ENCODE assay signal across 30 cellular contexts in the genomic region with DNA sequence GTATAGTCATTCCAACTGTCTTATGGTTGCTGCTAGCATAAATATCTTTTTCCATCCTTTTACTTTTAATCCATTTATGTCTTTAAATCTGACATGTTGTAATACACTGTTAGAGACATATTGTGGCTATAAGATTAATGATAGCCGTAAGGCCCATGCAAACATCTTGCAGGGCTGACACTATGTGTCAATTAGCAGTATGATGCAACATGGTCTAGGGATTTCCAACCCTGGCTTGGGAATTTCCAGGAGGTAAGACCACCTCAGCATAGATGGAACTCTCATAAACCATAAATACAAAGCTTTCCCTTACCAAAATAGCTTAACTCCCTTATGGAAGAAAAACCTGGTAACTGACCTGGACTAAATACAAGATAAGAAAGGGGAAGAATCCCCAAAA. TPM values are rescaled to one million over a fixed set of nuclear protein-coding genes. Genes with fewer than 3 reads are reported as not detected.
DNase-seq lines count a peak whose midpoint lies in the region; ATAC-seq and TF ChIP-seq lines count a peak whose summit lies in the region.
"Had no signal": no experiment of that assay in that cellular context is flagged by ENCODE, and none has a peak within 500 bp of the region (broad histone marks: within the 10 kb centered on the region; RNA-seq: fewer than 3 reads in every experiment).

No MANE protein-coding gene starts in this region.

- POLR2A ChIA-PET in activated CD8-positive, alpha-beta T cell treated with anti-CD3 and anti-CD28 coated beads for 36 hours (lab: Charles Lee) = interaction anchor here (0.8 kb wide), 1 partner anchor 9 kb away, joined by 5 read pairs; no protein-coding TSS in a partner anchor
- POLR2A ChIA-PET in activated CD8-positive, alpha-beta T cell treated with anti-CD3 and anti-CD28 coated beads, Interleukin-2, amount 10 ng/mL, durations not matched to agents 7 days and 5 days (lab: Charles Lee) = no interaction called here

- TF ChIP-seq CTCF in activated CD8-positive, alpha-beta T cell treated with anti-CD3 and anti-CD28 coated beads for 36 hours (IDR thresholded peaks at IDR 0.05) = no peak
- TF ChIP-seq CTCF in fibroblast of mammary gland (conservative IDR thresholded peaks at IDR 0.05; ENCODE audit: control insufficient read depth, insufficient read depth, low read depth, low read length) (no peak), heart right ventricle (IDR thresholded peaks at IDR 0.05) (no peak)

- peaks cover 7% of the 10 kb centered on the region for H3K9me3 Mint-ChIP-seq in activated CD8-positive, alpha-beta T cell treated with anti-CD3 and anti-CD28 coated beads for 36 hours
- H3K9me3 Mint-ChIP-seq in activated CD8-positive, alpha-beta T cell treated with anti-CD3 and anti-CD28 coated beads, Interleukin-2, amount 10 ng/mL, durations not matched to agents 7 days and 5 days (ENCODE audit: insufficient read depth) = peaks cover 6% of the 10 kb centered on the region
- H3K9me3 Mint-ChIP-seq: CD8-positive, alpha-beta T cell; natural killer cell treated with Interleukin-12 subunit alpha and Interleukin-12 subunit beta and Interleukin-15 and Interleukin-18, amount 100 ng/mL, for 72 hours had no signal

- CTCF ChIA-PET in activated CD8-positive, alpha-beta T cell treated with anti-CD3 and anti-CD28 coated beads for 36 hours (lab: Charles Lee) = interaction anchor here (0.6 kb wide), 1 partner anchor 289 kb away, joined by 4 read pairs; no protein-coding TSS in a partner anchor
- CTCF ChIA-PET in activated CD8-positive, alpha-beta T cell treated with anti-CD3 and anti-CD28 coated beads, Interleukin-2, amount 10 ng/mL, durations not matched to agents 7 days and 5 days (lab: Charles Lee) = interaction anchor here (1.4 kb wide), 1 partner anchor 108 kb away, joined by 3 read pairs; no protein-coding TSS in a partner anchor

- H3K27ac ChIP-seq in mesodermal cell (ENCODE audit: low read depth, low read length, severe bottlenecking) = peak overlapping the region; percentile 43
- no peak overlapping the region for H3K27ac ChIP-seq in heart right ventricle
- H3K27ac ChIP-seq: coronary artery, esophagus squamous epithelium, gastroesophageal sphincter, stomach, tibial artery had no signal

- no peaks in the 10 kb centered on the region for H3K27me3 ChIP-seq in heart right ventricle
- H3K27me3 ChIP-seq: esophagus squamous epithelium, gastroesophageal sphincter, stomach, tibial artery had no signal

- peaks cover 51% of the 10 kb centered on the region for H3K36me3 ChIP-seq in mesodermal cell (ENCODE audit: control insufficient read depth, insufficient read depth, low read length)
- H3K36me3 ChIP-seq in heart right ventricle = peaks cover 0 to 69% (median 10%) of the 10 kb centered on the region in 9 donors

- DNase-seq in activated CD8-positive, alpha-beta T cell treated with anti-CD3 and anti-CD28 coated beads for 36 hours = no peak
- DNase-seq in activated CD8-positive, alpha-beta T cell treated with anti-CD3 and anti-CD28 coated beads, Interleukin-2, amount 10 ng/mL, durations not matched to agents 7 days and 5 days = no peak
- DNase-seq in NCI-H226 (peak; percentile 29), fibroblast of mammary gland (ENCODE audit: low read depth) (peak; percentile 3), heart right ventricle (no peak), T-helper 9 cell (no peak), NCI-H526 treated with DMSO at 0.1 percent for 48 hours (lab: John Stamatoyannopoulos, UW) (no peak)
- DNase-seq: activated B cell treated with CpG ODN at 0.5 μM for 24 hours; activated CD4-positive, alpha-beta T cell treated with anti-CD3 and anti-CD28 coated beads, Interleukin-2, amount 50 U/mL, for 1 hour; activated naive CD4-positive, alpha-beta T cell treated with anti-CD3 and anti-CD28 coated beads for 36 hours; AML-193; CD8-positive, alpha-beta T cell; DMS 273 treated with DMSO at 0.1 percent for 48 hours; esophagus squamous epithelium; GOT3; islet precursor cell; KG1; MM.1S; mucosa of descending colon; NCI-H2081 treated with DMSO at 0.1 percent for 48 hours; NCI-H446; SHP77; stomach; tibial artery had no signal

- WGBS in mesodermal cell (ENCODE audit: insufficient coverage in 2 of 2), 2 experiments = 100% methylated on average over 1 of the region's 1 CpG; no CpG with 5 or more reads in 1 of the 2 experiments
- 92 to 97% methylated on average over 1 of the region's 1 CpG for WGBS in heart right ventricle, 2 donors

- no peak overlapping the region for H3K4me3 ChIP-seq in fibroblast of mammary gland (ENCODE audit: control insufficient read depth, low read depth, low read length)
- no peak overlapping the region for H3K4me3 ChIP-seq in mesodermal cell (ENCODE audit: extremely low read depth, insufficient read depth, low read length, poor library complexity, severe bottlenecking)
- no peak overlapping the region for H3K4me3 ChIP-seq in heart right ventricle
- H3K4me3 ChIP-seq: coronary artery, esophagus squamous epithelium, gastroesophageal sphincter, mucosa of descending colon, stomach, tibial artery had no signal

- H3K4me1 Mint-ChIP-seq in activated CD8-positive, alpha-beta T cell treated with anti-CD3 and anti-CD28 coated beads for 36 hours (ENCODE audit: low read depth) = peaks cover 24% of the 10 kb centered on the region
- peaks cover 6% of the 10 kb centered on the region for H3K4me1 Mint-ChIP-seq in activated CD8-positive, alpha-beta T cell treated with anti-CD3 and anti-CD28 coated beads, Interleukin-2, amount 10 ng/mL, durations not matched to agents 7 days and 5 days (ENCODE audit: low read depth)

- peaks cover 90% of the 10 kb centered on the region for H3K36me3 Mint-ChIP-seq in activated CD8-positive, alpha-beta T cell treated with anti-CD3 and anti-CD28 coated beads for 36 hours (ENCODE audit: low read depth)
- H3K36me3 Mint-ChIP-seq in activated CD8-positive, alpha-beta T cell treated with anti-CD3 and anti-CD28 coated beads, Interleukin-2, amount 10 ng/mL, durations not matched to agents 7 days and 5 days (ENCODE audit: low read depth) = peaks cover 71% of the 10 kb centered on the region

- H3K27me3 Mint-ChIP-seq in activated CD8-positive, alpha-beta T cell treated with anti-CD3 and anti-CD28 coated beads for 36 hours = no peaks in the 10 kb centered on the region
- H3K27me3 Mint-ChIP-seq in activated CD8-positive, alpha-beta T cell treated with anti-CD3 and anti-CD28 coated beads, Interleukin-2, amount 10 ng/mL, durations not matched to agents 7 days and 5 days (ENCODE audit: low read depth) = no peaks in the 10 kb centered on the region
- H3K27me3 Mint-ChIP-seq: activated B cell treated with CpG ODN at 0.5 μM for 24 hours; natural killer cell treated with Interleukin-12 subunit alpha and Interleukin-12 subunit beta and Interleukin-15 and Interleukin-18, amount 100 ng/mL, for 72 hours had no signal

- H3K27ac Mint-ChIP-seq in activated CD8-positive, alpha-beta T cell treated with anti-CD3 and anti-CD28 coated beads for 36 hours = peak overlapping the region; percentile 49
- H3K27ac Mint-ChIP-seq in activated CD8-positive, alpha-beta T cell treated with anti-CD3 and anti-CD28 coated beads, Interleukin-2, amount 10 ng/mL, durations not matched to agents 7 days and 5 days = no peak overlapping the region
- H3K27ac Mint-ChIP-seq: activated B cell treated with CpG ODN at 0.5 μM for 24 hours; activated naive CD4-positive, alpha-beta T cell treated with anti-CD3 and anti-CD28 coated beads for 36 hours; activated T-helper 1 cell treated with anti-CD3 and anti-CD28 coated beads, Interleukin-12 subunit alpha, Interleukin-12 subunit beta, Interleukin-2, Interleukin-4 antibody, amounts not matched to agents 30 ng/mL and 10 ng/mL and 1 ng/mL, durations not matched to agents 14 hours and 24 hours and 36 hours; CD8-positive, alpha-beta T cell had no signal

- H3K4me1 ChIP-seq in mesodermal cell (ENCODE audit: control insufficient read depth, insufficient read depth, low read length, poor library complexity, severe bottlenecking) = no peaks in the 10 kb centered on the region
- H3K4me1 ChIP-seq in heart right ventricle = no peaks in the 10 kb centered on the region
- H3K4me1 ChIP-seq: esophagus squamous epithelium, gastroesophageal sphincter, stomach, tibial artery had no signal

- intact Hi-C loops in activated CD8-positive, alpha-beta T cell treated with anti-CD3 and anti-CD28 coated beads for 36 hours (cut with micrococcal nuclease) = loop anchor here (5.0 kb wide), 1 partner anchor 95 kb away; no protein-coding TSS in a partner anchor
- intact Hi-C loops in heart right ventricle (cut with DNase I) = no loop called here

- no peaks in the 10 kb centered on the region for H3K9me3 ChIP-seq in mesodermal cell (ENCODE audit: control insufficient read depth, low read length)
- peaks cover 0 to 31% (median 0%) of the 10 kb centered on the region in 11 donors for H3K9me3 ChIP-seq in heart right ventricle
- H3K9me3 ChIP-seq: esophagus squamous epithelium, gastroesophageal sphincter, mucosa of descending colon, stomach, tibial artery had no signal

- no peak overlapping the region for H3K4me3 Mint-ChIP-seq in activated CD8-positive, alpha-beta T cell treated with anti-CD3 and anti-CD28 coated beads for 36 hours
- no peak overlapping the region for H3K4me3 Mint-ChIP-seq in activated CD8-positive, alpha-beta T cell treated with anti-CD3 and anti-CD28 coated beads, Interleukin-2, amount 10 ng/mL, durations not matched to agents 7 days and 5 days
- H3K4me3 Mint-ChIP-seq: activated B cell treated with CpG ODN at 0.5 μM for 24 hours; activated naive CD4-positive, alpha-beta T cell treated with anti-CD3 and anti-CD28 coated beads for 36 hours; activated T-helper 1 cell treated with anti-CD3 and anti-CD28 coated beads, Interleukin-12 subunit alpha, Interleukin-12 subunit beta, Interleukin-2, Interleukin-4 antibody, amounts not matched to agents 30 ng/mL and 10 ng/mL and 1 ng/mL, durations not matched to agents 14 hours and 24 hours and 36 hours; CD8-positive, alpha-beta T cell; natural killer cell treated with Interleukin-12 subunit alpha and Interleukin-12 subunit beta and Interleukin-15 and Interleukin-18, amount 100 ng/mL, for 72 hours had no signal

- no peak for ATAC-seq in activated CD8-positive, alpha-beta T cell treated with anti-CD3 and anti-CD28 coated beads for 36 hours
- no peak for ATAC-seq in activated CD8-positive, alpha-beta T cell treated with anti-CD3 and anti-CD28 coated beads, Interleukin-2, amount 10 ng/mL, durations not matched to agents 7 days and 5 days
- ATAC-seq in heart right ventricle = no peak
- ATAC-seq: CD8-positive, alpha-beta T cell; gastroesophageal sphincter; mucosa of descending colon had no signal

RNA-seq across cellular contexts. Expression of a gene that starts 16.5 kb away (rescaled TPM):
- 10 to 100 TPM; 77.9 to 93.2 TPM for total RNA-seq in activated CD8-positive, alpha-beta T cell treated with anti-CD3 and anti-CD28 coated beads for 36 hours
- 10 to 100 TPM; 34.1 to 40.4 TPM for total RNA-seq in activated CD8-positive, alpha-beta T cell treated with anti-CD3 and anti-CD28 coated beads, Interleukin-2, amount 10 ng/mL, durations not matched to agents 7 days and 5 days
- polyA plus RNA-seq in mesodermal cell (2013, experiment 1 of 2) = 13.5 TPM
- polyA plus RNA-seq in mesodermal cell (2013, experiment 2 of 2) = 14.6 TPM
- 10 to 100 TPM in 7 of 10 donors, 1 to 10 TPM in 3; 8.3 to 14.5 (median 11.4) TPM for total RNA-seq in heart right ventricle
- 10 to 100 TPM in 1 of 2 donors, 1 to 10 TPM in 1; 8.7 to 13.5 TPM for polyA plus RNA-seq in heart right ventricle

RNA-seq across cellular contexts. Expression of a gene that starts 22.8 kb away (rescaled TPM):
- total RNA-seq in activated CD8-positive, alpha-beta T cell treated with anti-CD3 and anti-CD28 coated beads for 36 hours = under 1 TPM; 0.11 to 0.27 TPM
- total RNA-seq in activated CD8-positive, alpha-beta T cell treated with anti-CD3 and anti-CD28 coated beads, Interleukin-2, amount 10 ng/mL, durations not matched to agents 7 days and 5 days = under 1 TPM; 0.10 to 0.13 TPM
- polyA plus RNA-seq in mesodermal cell (2013, experiment 1 of 2) = 0.41 TPM
- polyA plus RNA-seq in mesodermal cell (2013, experiment 2 of 2) = 0.25 TPM
- 1 to 10 TPM in 1 of 10 donors, under 1 TPM in 7, not detected in 2; 0.10 to 1.7 (median 0.38) TPM for total RNA-seq in heart right ventricle
- under 1 TPM; 0.01 to 0.29 TPM for polyA plus RNA-seq in heart right ventricle
- total RNA-seq: A172; CD8-positive, alpha-beta T cell had no signal

Comparison
In these comparisons a context has a peak if more than half of its experiments do, and no peak if none do; other contexts are left out.
1. DNase-seq: peak in NCI-H226 (single experiment) and fibroblast of mammary gland (single experiment); none in activated CD8-positive, alpha-beta T cell treated with anti-CD3 and anti-CD28 coated beads for 36 hours (single experiment), activated CD8-positive, alpha-beta T cell treated with anti-CD3 and anti-CD28 coated beads, Interleukin-2, amount 10 ng/mL, durations not matched to agents 7 days and 5 days (single experiment), heart right ventricle (0 of 2), T-helper 9 cell (single experiment) and NCI-H526 treated with DMSO at 0.1 percent for 48 hours (single experiment).